In genomic region chr12:18825138-18825537, GRCh38 we compare ENCODE assay signal across 21 cellular contexts.
"Had no signal": no experiment of that assay in that cellular context is flagged by ENCODE, and none has a peak within 500 bp of the region (broad histone marks: within the 10 kb centered on the region; RNA-seq: fewer than 3 reads in every experiment).

No MANE protein-coding gene starts in this region.

- H3K4me1 ChIP-seq: esophagus squamous epithelium, gastrocnemius medialis, heart right ventricle, left lung, lower lobe of right lung had no signal

- H3K4me3 Mint-ChIP-seq: dendritic cell treated with granulocyte-macrophage colony-stimulating factor and Interleukin-4, amounts not matched to agents 40 ng/mL and 50 ng/mL, for 4 days; effector memory CD8-positive, alpha-beta T cell; endodermal cell; memory B cell had no signal

- DNase-seq: cortex of kidney; effector CD8-positive, alpha-beta T cell; effector memory CD8-positive, alpha-beta T cell; endodermal cell; esophagus squamous epithelium; foreskin fibroblast; foreskin melanocyte; gastrocnemius medialis; glutamatergic neuron; head of caudate nucleus; heart right ventricle; hippocampal formation; left cardiac atrium; left lung; left ventricle myocardium superior; lower lobe of right lung; mesendoderm; midbrain had no signal

- H3K27me3 Mint-ChIP-seq: dendritic cell treated with granulocyte-macrophage colony-stimulating factor and Interleukin-4, amounts not matched to agents 40 ng/mL and 50 ng/mL, for 4 days; effector memory CD8-positive, alpha-beta T cell; memory B cell had no signal

- H3K27ac ChIP-seq: epithelial cell of prostate, esophagus squamous epithelium, gastrocnemius medialis, heart right ventricle, left lung, lower lobe of right lung had no signal

- H3K36me3 Mint-ChIP-seq: memory B cell had no signal

- H3K27me3 ChIP-seq: esophagus squamous epithelium, gastrocnemius medialis, heart right ventricle, left lung had no signal

- H3K36me3 ChIP-seq: esophagus squamous epithelium, gastrocnemius medialis, heart right ventricle, left lung, lower lobe of right lung had no signal

- H3K4me3 ChIP-seq: esophagus squamous epithelium, gastrocnemius medialis, heart right ventricle, left lung, lower lobe of right lung had no signal

- H3K9me3 ChIP-seq: gastrocnemius medialis had no signal

- H3K27ac Mint-ChIP-seq: dendritic cell treated with granulocyte-macrophage colony-stimulating factor and Interleukin-4, amounts not matched to agents 40 ng/mL and 50 ng/mL, for 4 days; effector memory CD8-positive, alpha-beta T cell; endodermal cell; memory B cell had no signal

- H3K4me1 Mint-ChIP-seq: endodermal cell, memory B cell had no signal
